ENCODE assay signal across 8 cellular contexts in the genomic region with DNA sequence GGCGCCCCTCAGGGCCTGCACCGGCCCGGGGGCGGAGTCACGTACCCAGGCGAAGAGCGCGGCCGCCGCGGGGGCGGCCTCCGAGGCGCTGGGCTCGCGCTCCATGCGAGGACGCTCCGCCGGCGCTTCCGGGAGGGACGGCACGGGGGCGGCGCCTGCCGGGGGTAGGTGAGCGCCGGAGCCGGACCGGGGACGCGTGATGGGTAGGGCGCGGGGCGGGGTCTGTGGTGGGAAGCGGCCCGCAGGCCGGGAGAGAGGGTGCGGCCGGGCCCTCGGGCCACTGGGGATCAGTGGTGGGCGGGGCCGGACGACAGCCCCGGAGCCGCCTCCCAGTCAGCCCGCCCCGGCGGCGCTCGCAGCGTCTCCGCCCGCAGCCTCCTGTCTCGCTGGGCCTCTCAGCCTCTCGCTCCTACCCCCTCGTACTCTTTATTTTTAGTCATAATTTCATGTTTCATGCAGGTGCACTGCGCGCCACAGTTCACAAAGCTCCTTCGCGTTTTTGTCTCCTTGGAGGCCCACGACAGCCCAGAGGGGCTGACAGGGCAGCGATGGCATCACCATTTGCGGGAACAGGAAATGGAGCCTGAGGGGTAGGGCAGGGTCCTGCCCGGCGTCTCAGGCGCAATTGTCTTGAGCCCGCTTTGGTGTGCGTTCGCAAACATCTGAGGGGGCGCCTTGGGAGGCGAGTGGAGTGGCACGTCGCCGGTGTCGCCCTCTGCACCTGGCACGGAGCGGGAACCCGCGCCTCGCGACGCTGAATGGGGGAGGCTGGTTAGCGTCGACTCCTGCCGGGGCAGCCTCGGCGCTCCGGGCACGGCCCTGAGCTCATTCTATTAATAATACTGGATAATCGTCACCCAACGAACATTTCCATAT. TPM values are rescaled to one million over a fixed set of nuclear protein-coding genes. Genes with fewer than 3 reads are reported as not detected.
DNase-seq lines count a peak whose midpoint lies in the region; ATAC-seq and TF ChIP-seq lines count a peak whose summit lies in the region.

SERGEF (minus strand) TSS at position 142 of the 876 bp plus-strand sequence; CDS start at position 105, 37 bp downstream.

- peak within 1 kb of the TSS; percentile 29 to 95 for H3K9ac ChIP-seq in liver (ENCODE audit: low read depth in 1 of 2, low read length in 2 of 2)

- CTCF ChIA-PET in activated CD4-positive, alpha-beta T cell treated with anti-CD3 and anti-CD28 coated beads, Interleukin-2, amount 10 ng/mL, durations not matched to agents 7 days and 5 days (lab: Charles Lee) = interaction anchor here (1.0 to 1.2 kb wide), 3 partner anchors 10 to 11 kb away, joined by 3 to 4 read pairs (median 3); no protein-coding TSS in a partner anchor

- no peaks in the 10 kb centered on the region for H3K36me3 ChIP-seq in liver (ENCODE audit: control insufficient read depth in 4 of 4, insufficient read depth in 3 of 4, low read depth in 1 of 4, low read length in 3 of 4)

- DNase-seq in C1 segment of cervical spinal cord (lab: John Stamatoyannopoulos, UW) (peak; percentile 20 to 88 (median 72)), NCI-H69 (lab: John Stamatoyannopoulos, UW) (peak; percentile 99)
- DNase-seq in activated CD4-positive, alpha-beta T cell treated with anti-CD3 and anti-CD28 coated beads, Interleukin-2, amount 10 ng/mL, durations not matched to agents 7 days and 5 days = peak; percentile 94
- DNase-seq in stimulated activated CD4-positive, alpha-beta T cell treated with anti-CD3 and anti-CD28 coated beads, Interleukin-4, amount 100 ng/mL, for 24 hours = peak; percentile 90

- peaks cover 7% of the 10 kb centered on the region for H3K36me3 Mint-ChIP-seq in activated CD4-positive, alpha-beta T cell treated with anti-CD3 and anti-CD28 coated beads, Interleukin-2, amount 10 ng/mL, durations not matched to agents 7 days and 5 days (ENCODE audit: low read depth)
- H3K36me3 Mint-ChIP-seq in dendritic cell treated with granulocyte-macrophage colony-stimulating factor and Interleukin-4, amounts not matched to agents 40 ng/mL and 50 ng/mL, for 4 days (ENCODE audit: low read depth) = peaks cover 6% of the 10 kb centered on the region

- peak within 1 kb of the TSS; percentile 98 for H3K27ac Mint-ChIP-seq in activated CD4-positive, alpha-beta T cell treated with anti-CD3 and anti-CD28 coated beads, Interleukin-2, amount 10 ng/mL, durations not matched to agents 7 days and 5 days
- peak within 1 kb of the TSS; percentile 88 for H3K27ac Mint-ChIP-seq in dendritic cell treated with granulocyte-macrophage colony-stimulating factor and Interleukin-4, amounts not matched to agents 40 ng/mL and 50 ng/mL, for 4 days

- peak within 1 kb of the TSS; percentile 98 for H3K4me3 Mint-ChIP-seq in activated CD4-positive, alpha-beta T cell treated with anti-CD3 and anti-CD28 coated beads, Interleukin-2, amount 10 ng/mL, durations not matched to agents 7 days and 5 days
- H3K4me3 Mint-ChIP-seq in dendritic cell treated with granulocyte-macrophage colony-stimulating factor and Interleukin-4, amounts not matched to agents 40 ng/mL and 50 ng/mL, for 4 days = peak within 1 kb of the TSS; percentile 98

- POLR2A ChIA-PET in activated CD4-positive, alpha-beta T cell treated with anti-CD3 and anti-CD28 coated beads, Interleukin-2, amount 10 ng/mL, durations not matched to agents 7 days and 5 days (lab: Charles Lee) = no interaction called here

- WGBS in liver = under 1% methylated on average over 93 of the region's 93 CpGs

- H3K9me3 ChIP-seq in liver (ENCODE audit: control insufficient read depth in 4 of 4, low read length in 3 of 4) = no peaks in the 10 kb centered on the region

- ATAC-seq in GM19372 (IDR thresholded peaks at IDR 0.05; ENCODE audit: low read depth, unreplicated experiment) = peak; percentile 92
- ATAC-seq in HG03521 (IDR thresholded peaks at IDR 0.05; ENCODE audit: unreplicated experiment) = peak; percentile 94

- H3K27me3 Mint-ChIP-seq in activated CD4-positive, alpha-beta T cell treated with anti-CD3 and anti-CD28 coated beads, Interleukin-2, amount 10 ng/mL, durations not matched to agents 7 days and 5 days = peaks cover 1% of the 10 kb centered on the region
- H3K27me3 Mint-ChIP-seq in dendritic cell treated with granulocyte-macrophage colony-stimulating factor and Interleukin-4, amounts not matched to agents 40 ng/mL and 50 ng/mL, for 4 days = peaks cover 10% of the 10 kb centered on the region

- no peaks in the 10 kb centered on the region for H3K27me3 ChIP-seq in liver (ENCODE audit: control insufficient read depth in 4 of 4, insufficient read depth in 4 of 4, low read length in 3 of 4)

- H3K9me3 Mint-ChIP-seq in activated CD4-positive, alpha-beta T cell treated with anti-CD3 and anti-CD28 coated beads, Interleukin-2, amount 10 ng/mL, durations not matched to agents 7 days and 5 days = no peaks in the 10 kb centered on the region
- no peaks in the 10 kb centered on the region for H3K9me3 Mint-ChIP-seq in dendritic cell treated with granulocyte-macrophage colony-stimulating factor and Interleukin-4, amounts not matched to agents 40 ng/mL and 50 ng/mL, for 4 days

- H3K4me3 ChIP-seq in liver (ENCODE audit: low read depth in 1 of 3, low read length in 3 of 3) = peak within 1 kb of the TSS; percentile 71 to 87 (median 76)

- peaks cover 0 to 12% (median 0%) of the 10 kb centered on the region in 4 donors for H3K4me1 ChIP-seq in liver (ENCODE audit: control insufficient read depth in 4 of 4, insufficient read depth in 4 of 4, low read length in 3 of 4)

- peaks cover 33% of the 10 kb centered on the region for H3K4me1 Mint-ChIP-seq in activated CD4-positive, alpha-beta T cell treated with anti-CD3 and anti-CD28 coated beads, Interleukin-2, amount 10 ng/mL, durations not matched to agents 7 days and 5 days
- peaks cover 39% of the 10 kb centered on the region for H3K4me1 Mint-ChIP-seq in dendritic cell treated with granulocyte-macrophage colony-stimulating factor and Interleukin-4, amounts not matched to agents 40 ng/mL and 50 ng/mL, for 4 days (ENCODE audit: low read depth)

- H3K27ac ChIP-seq in liver (ENCODE audit: low read depth in 1 of 2, low read length in 2 of 2) = peak within 1 kb of the TSS; percentile 54 to 75

- intact Hi-C loops in dendritic cell treated with granulocyte-macrophage colony-stimulating factor and Interleukin-4, amounts not matched to agents 40 ng/mL and 50 ng/mL, for 4 days (cut with micrococcal nuclease) = loop anchor here (10.0 kb wide), 1 partner anchor 938 kb away; the partner anchor contains the start of gene RPS13

- peak in 1 of 2 donors; percentile 3 for TF ChIP-seq RAD21 in liver (IDR thresholded peaks at IDR 0.05)

- peak; percentile 24 for TF ChIP-seq CTCF in liver (IDR thresholded peaks at IDR 0.05; ENCODE audit: low read depth, low read length, missing input control)

TF ChIP-seq in liver, 16 proteins besides CTCF, POLR2A, EP300 and RAD21 (continues in another document):
- TF ChIP-seq YY1 (IDR thresholded peaks at IDR 0.05) (peak; percentile 86), ATF3 (IDR thresholded peaks at IDR 0.05) (peak; percentile 41), HNF4A (conservative IDR thresholded peaks at IDR 0.05) (peak in 1 of 2 donors; percentile 14), FOXA1 (IDR thresholded peaks at IDR 0.05) (no peak), SP1 (IDR thresholded peaks at IDR 0.05) (peak; percentile 23), JUND (IDR thresholded peaks at IDR 0.05) (no peak), NR2F2 (IDR thresholded peaks at IDR 0.05) (no peak), EGR1 (IDR thresholded peaks at IDR 0.05; ENCODE audit: low read depth in 2 of 2) (peak; percentile 17 to 68), RXRA (IDR thresholded peaks at IDR 0.05) (peak in 1 of 2 donors; percentile 8), HNF4G (IDR thresholded peaks at IDR 0.05) (no peak), GABPA (IDR thresholded peaks at IDR 0.05 in 1 of 2, conservative IDR thresholded peaks at IDR 0.05 in 1 of 2) (peak in 1 of 2 donors; percentile 37), FOXA2 (IDR thresholded peaks at IDR 0.05) (no peak), TAF1 (conservative IDR thresholded peaks at IDR 0.05) (no peak)
- TF ChIP-seq, protein P1, sequence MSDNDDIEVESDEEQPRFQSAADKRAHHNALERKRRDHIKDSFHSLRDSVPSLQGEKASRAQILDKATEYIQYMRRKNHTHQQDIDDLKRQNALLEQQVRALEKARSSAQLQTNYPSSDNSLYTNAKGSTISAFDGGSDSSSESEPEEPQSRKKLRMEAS (IDR thresholded peaks at IDR 0.05) = peak; percentile 14
- TF ChIP-seq, protein P2, sequence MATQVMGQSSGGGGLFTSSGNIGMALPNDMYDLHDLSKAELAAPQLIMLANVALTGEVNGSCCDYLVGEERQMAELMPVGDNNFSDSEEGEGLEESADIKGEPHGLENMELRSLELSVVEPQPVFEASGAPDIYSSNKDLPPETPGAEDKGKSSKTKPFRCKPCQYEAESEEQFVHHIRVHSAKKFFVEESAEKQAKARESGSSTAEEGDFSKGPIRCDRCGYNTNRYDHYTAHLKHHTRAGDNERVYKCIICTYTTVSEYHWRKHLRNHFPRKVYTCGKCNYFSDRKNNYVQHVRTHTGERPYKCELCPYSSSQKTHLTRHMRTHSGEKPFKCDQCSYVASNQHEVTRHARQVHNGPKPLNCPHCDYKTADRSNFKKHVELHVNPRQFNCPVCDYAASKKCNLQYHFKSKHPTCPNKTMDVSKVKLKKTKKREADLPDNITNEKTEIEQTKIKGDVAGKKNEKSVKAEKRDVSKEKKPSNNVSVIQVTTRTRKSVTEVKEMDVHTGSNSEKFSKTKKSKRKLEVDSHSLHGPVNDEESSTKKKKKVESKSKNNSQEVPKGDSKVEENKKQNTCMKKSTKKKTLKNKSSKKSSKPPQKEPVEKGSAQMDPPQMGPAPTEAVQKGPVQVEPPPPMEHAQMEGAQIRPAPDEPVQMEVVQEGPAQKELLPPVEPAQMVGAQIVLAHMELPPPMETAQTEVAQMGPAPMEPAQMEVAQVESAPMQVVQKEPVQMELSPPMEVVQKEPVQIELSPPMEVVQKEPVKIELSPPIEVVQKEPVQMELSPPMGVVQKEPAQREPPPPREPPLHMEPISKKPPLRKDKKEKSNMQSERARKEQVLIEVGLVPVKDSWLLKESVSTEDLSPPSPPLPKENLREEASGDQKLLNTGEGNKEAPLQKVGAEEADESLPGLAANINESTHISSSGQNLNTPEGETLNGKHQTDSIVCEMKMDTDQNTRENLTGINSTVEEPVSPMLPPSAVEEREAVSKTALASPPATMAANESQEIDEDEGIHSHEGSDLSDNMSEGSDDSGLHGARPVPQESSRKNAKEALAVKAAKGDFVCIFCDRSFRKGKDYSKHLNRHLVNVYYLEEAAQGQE (IDR thresholded peaks at IDR 0.05) = no peak

RNA-seq across cellular contexts. Expression of gene SERGEF, which starts in this region (rescaled TPM):
- 10 to 100 TPM; 33.7 to 33.9 TPM for total RNA-seq in activated CD4-positive, alpha-beta T cell treated with anti-CD3 and anti-CD28 coated beads, Interleukin-2, amount 10 ng/mL, durations not matched to agents 7 days and 5 days
- 10 to 100 TPM; 12.9 to 13.9 TPM for total RNA-seq in liver
- 10 to 100 TPM; 12.0 to 17.9 TPM for polyA plus RNA-seq in liver

Comparison
In these comparisons a context has a peak if more than half of its experiments do, and no peak if none do; other contexts are left out.
1. Peak in every context shown above with its lines: DNase-seq, ATAC-seq, H3K4me3 ChIP-seq and H3K27ac ChIP-seq.